Comparison of ENCODE assay signal across 18 cellular contexts in genomic region chr4:87321888-87322287, GRCh38. TPM values are rescaled to one million over a fixed set of nuclear protein-coding genes. Genes with fewer than 3 reads are reported as not detected.
DNase-seq lines count a peak whose midpoint lies in the region; ATAC-seq and TF ChIP-seq lines count a peak whose summit lies in the region.
"Had no signal": no experiment of that assay in that cellular context is flagged by ENCODE, and none has a peak within 500 bp of the region (broad histone marks: within the 10 kb centered on the region; RNA-seq: fewer than 3 reads in every experiment).

No MANE protein-coding gene starts in this region.

- H4K8ac ChIP-seq in trophoblast cell (ENCODE audit: low read depth, low read length), result no peak overlapping the region

- H3F3A ChIP-seq in GM23248 (ENCODE audit: insufficient read depth) (no peaks in the 10 kb centered on the region), PC-3 (ENCODE audit: low read length, unreplicated experiment) (no peaks in the 10 kb centered on the region)

- WGBS in GM23248 (ENCODE audit: low coverage in 1 of 2, low lambda C conversion rate in 2 of 2, missing lambda C conversion rate in 2 of 2), 2 experiments, result 8 to 9% methylated on average over 5 of the region's 5 CpGs
- no CpG with 5 or more reads among the region's 5 CpGs for WGBS in trophoblast cell (ENCODE audit: extremely low coverage, insufficient coverage, insufficient read length)

- in situ Hi-C loops in GM23248 (cut with MboI), result no loop called here

- no peak overlapping the region for H2BK120ac ChIP-seq in trophoblast cell (ENCODE audit: insufficient read depth, low read length, poor library complexity)

- no peak overlapping the region for H4K91ac ChIP-seq in trophoblast cell (ENCODE audit: low read depth, low read length)

- no peaks in the 10 kb centered on the region for H3K79me1 ChIP-seq in trophoblast cell (ENCODE audit: low read length)

- no peaks in the 10 kb centered on the region for H3K27me3 ChIP-seq in GM23248 (replicated peaks; ENCODE audit: insufficient read depth)
- H3K27me3 ChIP-seq in PC-3 (ENCODE audit: low read length), result no peaks in the 10 kb centered on the region
- no peaks in the 10 kb centered on the region for H3K27me3 ChIP-seq in vagina
- H3K27me3 ChIP-seq in trophoblast cell (ENCODE audit: insufficient read depth, low read length), result no peaks in the 10 kb centered on the region
- H3K27me3 ChIP-seq: BE2C had no signal

- no peak overlapping the region for H3K4me3 ChIP-seq in GM23248
- no peak overlapping the region for H3K4me3 ChIP-seq in PC-3 (ENCODE audit: low read length)
- no peak overlapping the region for H3K4me3 ChIP-seq in fibroblast of villous mesenchyme (ENCODE audit: low read depth, low read length)
- H3K4me3 ChIP-seq in vagina, result peak overlapping the region; percentile 6 to 10
- no peak overlapping the region for H3K4me3 ChIP-seq in trophoblast cell (ENCODE audit: low read depth, low read length)
- H3K4me3 ChIP-seq: A549, GM23338 had no signal

- no peak overlapping the region for H2BK5ac ChIP-seq in trophoblast cell (ENCODE audit: low read depth, low read length, poor library complexity)

- TF ChIP-seq CTCF in PC-3 (conservative IDR thresholded peaks at IDR 0.05; ENCODE audit: low read depth, low read length) (no peak), fibroblast of villous mesenchyme (IDR thresholded peaks at IDR 0.05; ENCODE audit: insufficient read depth, low read depth, low read length) (no peak), vagina (IDR thresholded peaks at IDR 0.05) (no peak)

- no peak overlapping the region for H3K14ac ChIP-seq in trophoblast cell (ENCODE audit: low read length)

- no TSS peak for BruUV-seq in PC-3 (replicated peaks; lab: Mats Ljungman, UMichigan)

- H3K27ac ChIP-seq in GM23248, result no peak overlapping the region
- H3K27ac ChIP-seq in PC-3 (ENCODE audit: low read length), result no peak overlapping the region
- H3K27ac ChIP-seq in vagina, result peak overlapping the region; percentile 62
- no peak overlapping the region for H3K27ac ChIP-seq in trophoblast cell (ENCODE audit: low read depth, low read length)
- H3K27ac ChIP-seq: A549, HL-60 had no signal

- POLR2A ChIA-PET in PC-3 (lab: Charles Lee; ENCODE audit: unreplicated experiment), result no interaction called here

- no peak overlapping the region for H3K18ac ChIP-seq in trophoblast cell (ENCODE audit: low read length)

- peak overlapping the region; percentile 12; the same call in 1 of the 2 replicates for H2AFZ ChIP-seq in GM23248
- H2AFZ ChIP-seq in PC-3 (ENCODE audit: low read length), result no peak overlapping the region
- H2AFZ ChIP-seq in trophoblast cell (ENCODE audit: insufficient read depth, low read length, poor library complexity), result no peak overlapping the region
- H2AFZ ChIP-seq: GM23338 had no signal

- H3K4me1 ChIP-seq in GM23248 (ENCODE audit: insufficient read depth) (no peaks in the 10 kb centered on the region), PC-3 (ENCODE audit: insufficient read depth, low read length) (peaks cover 4% of the 10 kb centered on the region; the same call in 1 of the 2 replicates), vagina (no peaks in the 10 kb centered on the region), trophoblast cell (ENCODE audit: control insufficient read depth in 1 of 2, insufficient read depth in 2 of 2, low read length in 2 of 2) (no peaks in the 10 kb centered on the region)

- H3K36me3 ChIP-seq in GM23248 (ENCODE audit: low read depth) (no peaks in the 10 kb centered on the region), PC-3 (ENCODE audit: low read depth, low read length) (no peaks in the 10 kb centered on the region), vagina (no peaks in the 10 kb centered on the region), trophoblast cell (ENCODE audit: control insufficient read depth in 1 of 2, insufficient read depth in 2 of 2, low read length in 2 of 2) (no peaks in the 10 kb centered on the region)

- intact Hi-C loops in PC-3 (cut with micrococcal nuclease) (no loop called here), vagina (cut with DNase I) (no loop called here)

- H2AK5ac ChIP-seq in trophoblast cell (ENCODE audit: low read length), result no peak overlapping the region

- no peak overlapping the region for H3K23ac ChIP-seq in trophoblast cell (ENCODE audit: low read length)

- H4K12ac ChIP-seq in trophoblast cell (ENCODE audit: low read depth, low read length), result no peak overlapping the region

- peak; percentile 38; the same call in 1 of the 2 replicates for ATAC-seq in PC-3
- ATAC-seq: A549; CD8-positive, alpha-beta T cell; GM23338 had no signal

- H4K20me1 ChIP-seq in GM23248 (ENCODE audit: insufficient read depth), result no peaks in the 10 kb centered on the region
- H4K20me1 ChIP-seq in PC-3 (ENCODE audit: low read length), result no peaks in the 10 kb centered on the region

- H3K9me2 ChIP-seq in GM23248 (ENCODE audit: insufficient read depth) (no peaks in the 10 kb centered on the region), PC-3 (replicated peaks; ENCODE audit: low read length) (no peaks in the 10 kb centered on the region)

- H3K4me2 ChIP-seq in GM23248 (ENCODE audit: unreplicated experiment), result no peak overlapping the region
- H3K4me2 ChIP-seq in PC-3 (ENCODE audit: low read length), result no peak overlapping the region
- H3K4me2 ChIP-seq in trophoblast cell (ENCODE audit: low read length), result no peak overlapping the region
- H3K4me2 ChIP-seq: A549, GM23338 had no signal

- CTCF ChIA-PET in PC-3 (lab: Charles Lee), result no interaction called here

- H3K9ac ChIP-seq in GM23248 (no peak overlapping the region), PC-3 (ENCODE audit: low read length) (no peak overlapping the region), trophoblast cell (ENCODE audit: low read length) (no peak overlapping the region)

- no peak overlapping the region for H3K4ac ChIP-seq in trophoblast cell (ENCODE audit: low read depth, low read length)

- no peak overlapping the region for H2BK12ac ChIP-seq in trophoblast cell (ENCODE audit: low read length)

- H3K79me2 ChIP-seq in GM23248 (ENCODE audit: insufficient read depth), result no peaks in the 10 kb centered on the region
- no peaks in the 10 kb centered on the region for H3K79me2 ChIP-seq in PC-3 (ENCODE audit: low read length)
- no peaks in the 10 kb centered on the region for H3K79me2 ChIP-seq in trophoblast cell (ENCODE audit: control insufficient read depth, insufficient read depth, low read length, poor library complexity)

- DNase-seq in GM23248 (no peak), PC-3 (no peak), fibroblast of villous mesenchyme (ENCODE audit: low read depth) (peak; percentile 60), vagina (ENCODE audit: extremely low spot score in 2 of 2) (no peak), T-helper 2 cell (no peak), NK-92 (lab: John Stamatoyannopoulos, UW; ENCODE audit: unreplicated experiment) (no peak), trophoblast cell (no peak)
- DNase-seq: BE2C; CD8-positive, alpha-beta T cell; COR-L47; DMS153; DND-41; H9; KG1 had no signal

- no peak for TF ChIP-seq POLR2A in vagina (IDR thresholded peaks at IDR 0.05)

- H3K9me3 ChIP-seq in GM23248 (ENCODE audit: low read depth), result no peaks in the 10 kb centered on the region
- no peaks in the 10 kb centered on the region for H3K9me3 ChIP-seq in PC-3 (ENCODE audit: low read length)
- no peaks in the 10 kb centered on the region for H3K9me3 ChIP-seq in vagina
- no peaks in the 10 kb centered on the region for H3K9me3 ChIP-seq in trophoblast cell (ENCODE audit: insufficient read depth, low read depth, low read length)
- H3K9me3 ChIP-seq: A549, BE2C had no signal

RNA-seq across cellular contexts. Expression of gene HSD17B13, which starts 0.8 kb away (rescaled TPM):
- not detected in 2 replicates for total RNA-seq in GM23248 (2014; rRNA removed; shearing (Covaris generic))
- not detected in 2 replicates for polyA plus RNA-seq in GM23248 (2016; fragmentation: Nextera tagmentation; extraction: Ambion mirVana)
- total RNA-seq in PC-3 (2014; rRNA removed), result 0.18 TPM in 1 of 2 replicates, not detected in the other
- under 0.01 TPM in 1 of 2 replicates, not detected in the other for total RNA-seq in fibroblast of villous mesenchyme
- 23.8 TPM for total RNA-seq in vagina
- 0.12 and 0.19 TPM in 2 replicates for polyA plus RNA-seq in trophoblast cell (2013)
- total RNA-seq: GM23338, H9 had no signal
- polyA plus RNA-seq: IgD-negative memory B cell had no signal

Comparison
In these comparisons a context has a peak if more than half of its experiments do, and no peak if none do; other contexts are left out.
1. H3K4me3 ChIP-seq: peak in vagina (2 of 2); none in GM23248 (single experiment), PC-3 (single experiment), fibroblast of villous mesenchyme (single experiment) and trophoblast cell (single experiment).
2. RNA of gene HSD17B13, which starts 0.8 kb away (total RNA-seq): 23.8 TPM in vagina (single experiment); 0.18 TPM in PC-3, not detected in GM23248 and under 0.01 TPM in fibroblast of villous mesenchyme; every median in the first group is over 10 times any median in the second.